1 cellular context compared by ENCODE assay signal in genomic region chr4:1666391-1666790, GRCh38.
A peak's percentile ranks its signal among the peaks of the same experiment; 100 is the strongest.
TF ChIP-seq lines count a peak whose summit lies in the region.

No MANE protein-coding gene starts in this region.

TF ChIP-seq in K562, 482 proteins besides CTCF, POLR2A, EP300 and RAD21:
- TF ChIP-seq CUX1 (CRISPR knock-in tag; IDR thresholded peaks at IDR 0.05) (no peak), MEF2A (IDR thresholded peaks at IDR 0.05; ENCODE audit: control insufficient read depth, low read depth, low read length) (peak; percentile 83; the same call in 1 of the 2 replicates)
